Comparison of ENCODE assay signal across 13 cellular contexts in the genomic region with DNA sequence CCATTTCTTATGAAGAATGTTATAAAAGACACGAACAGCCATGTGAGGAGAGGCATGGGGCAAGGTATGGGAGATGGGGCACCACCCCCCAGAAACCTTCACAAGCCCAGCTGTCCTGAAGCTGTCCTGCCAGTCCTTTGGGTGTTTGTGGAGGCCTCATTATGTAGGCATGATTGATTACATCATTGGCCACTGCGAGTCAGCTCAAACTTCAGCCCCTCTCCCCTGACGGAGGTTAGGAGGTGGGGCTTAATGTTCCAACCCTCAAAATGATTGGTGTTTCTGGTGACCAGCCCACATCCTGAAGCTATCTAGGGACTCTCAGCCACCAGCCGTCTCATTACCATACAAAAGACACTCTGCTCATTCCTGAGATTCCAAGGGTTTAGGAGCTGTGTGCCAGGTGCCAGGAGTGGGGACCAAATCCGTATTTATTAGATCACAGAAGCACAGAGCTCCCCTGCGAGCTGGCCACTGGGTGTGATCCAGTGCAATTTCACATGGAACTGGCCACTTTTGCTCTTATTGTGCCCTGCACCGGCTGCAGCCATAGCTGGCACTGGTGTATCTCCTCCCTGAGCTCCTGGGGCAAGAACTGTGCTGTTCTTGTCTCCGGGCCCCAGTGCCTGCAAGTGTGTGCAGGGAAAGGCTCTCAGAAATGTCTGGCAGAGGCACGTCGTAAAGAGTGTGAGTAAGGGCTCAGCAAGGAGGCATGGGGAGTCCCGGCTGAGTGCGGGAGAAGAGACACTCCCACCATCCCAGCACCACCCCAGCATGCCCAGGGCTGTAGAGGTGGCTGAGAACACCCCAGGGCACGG. TPM values are rescaled to one million over a fixed set of nuclear protein-coding genes. Genes with fewer than 3 reads are reported as not detected.
DNase-seq lines count a peak whose midpoint lies in the region; ATAC-seq and TF ChIP-seq lines count a peak whose summit lies in the region.
"Had no signal": no experiment of that assay in that cellular context is flagged by ENCODE, and none has a peak within 500 bp of the region (broad histone marks: within the 10 kb centered on the region; RNA-seq: fewer than 3 reads in every experiment).

No MANE protein-coding gene starts in this region.

- no peaks in the 10 kb centered on the region for H3K4me1 Mint-ChIP-seq in activated CD4-positive, alpha-beta T cell treated with anti-CD3 and anti-CD28 coated beads, Interleukin-2, amount 10 ng/mL, durations not matched to agents 7 days and 5 days

- TF ChIP-seq POLR2A in testis (IDR thresholded peaks at IDR 0.05): no peak
- TF ChIP-seq POLR2A in gastrocnemius medialis (IDR thresholded peaks at IDR 0.05): no peak

- peaks cover 4% of the 10 kb centered on the region for H3K27me3 Mint-ChIP-seq in activated CD4-positive, alpha-beta T cell treated with anti-CD3 and anti-CD28 coated beads, Interleukin-2, amount 10 ng/mL, durations not matched to agents 7 days and 5 days

- H3K9me3 Mint-ChIP-seq in activated CD4-positive, alpha-beta T cell treated with anti-CD3 and anti-CD28 coated beads, Interleukin-2, amount 10 ng/mL, durations not matched to agents 7 days and 5 days: no peaks in the 10 kb centered on the region
- H3K9me3 Mint-ChIP-seq: CD8-positive, alpha-beta T cell had no signal

- DNase-seq in HPDE6-E6E7 (ENCODE audit: extremely low spot score) (peak; percentile 26), astrocyte of the cerebellum (ENCODE audit: low read depth) (peak; percentile 15), islet precursor cell (peak; percentile 93), testis (no peak), activated T-cell treated with anti-CD3 and anti-CD28 coated beads for 4 hours (no peak), gastrocnemius medialis (no peak)
- no peak for DNase-seq in activated CD4-positive, alpha-beta T cell treated with anti-CD3 and anti-CD28 coated beads, Interleukin-2, amount 10 ng/mL, durations not matched to agents 7 days and 5 days
- DNase-seq: activated CD4-positive, alpha-beta T cell treated with anti-CD3 and anti-CD28 coated beads, Interleukin-2, amount 50 U/mL, for 4 hours; brain microvascular endothelial cell; CD8-positive, alpha-beta T cell; kidney glomerular epithelial cell; NCI-H446 treated with DMSO at 0.1 percent for 48 hours had no signal

- peak overlapping the region; percentile 24 to 94 (median 79); a peak in 20 of 22 replicates for H3K4me2 ChIP-seq in BLaER1 treated with 17β-estradiol and CSF1 and Interleukin-3, amounts not matched to agents 10 nM and 100 nM

- TF ChIP-seq CTCF in astrocyte of the cerebellum (IDR thresholded peaks at IDR 0.05; ENCODE audit: low read depth, low read length, missing control alignments) (no peak), testis (IDR thresholded peaks at IDR 0.05) (no peak), gastrocnemius medialis (IDR thresholded peaks at IDR 0.05 in 4 of 5, conservative IDR thresholded peaks at IDR 0.05 in 1 of 5) (no peak)

- no peaks in the 10 kb centered on the region for H3K36me3 ChIP-seq in BLaER1 treated with 17β-estradiol and CSF1 and Interleukin-3, amounts not matched to agents 10 nM and 100 nM
- H3K36me3 ChIP-seq in testis (ENCODE audit: low read depth, missing control alignments) (no peaks in the 10 kb centered on the region), gastrocnemius medialis (no peaks in the 10 kb centered on the region)
- H3K36me3 ChIP-seq: brain microvascular endothelial cell had no signal

- 59 to 63% methylated on average over 8 to 13 of the region's 13 CpGs for WGBS in testis, 2 donors

- no peak for ATAC-seq in gastrocnemius medialis
- ATAC-seq: CD8-positive, alpha-beta T cell had no signal

- no peak overlapping the region for H3K4me3 ChIP-seq in BLaER1 treated with 17β-estradiol and CSF1 and Interleukin-3, amounts not matched to agents 10 nM and 100 nM
- H3K4me3 ChIP-seq in astrocyte of the cerebellum (ENCODE audit: low read depth, low read length) (no peak overlapping the region), testis (no peak overlapping the region), gastrocnemius medialis (no peak overlapping the region)

- no peak overlapping the region for H3K4me3 Mint-ChIP-seq in activated CD4-positive, alpha-beta T cell treated with anti-CD3 and anti-CD28 coated beads, Interleukin-2, amount 10 ng/mL, durations not matched to agents 7 days and 5 days
- H3K4me3 Mint-ChIP-seq: CD8-positive, alpha-beta T cell had no signal

- H3K36me3 Mint-ChIP-seq in activated CD4-positive, alpha-beta T cell treated with anti-CD3 and anti-CD28 coated beads, Interleukin-2, amount 10 ng/mL, durations not matched to agents 7 days and 5 days (ENCODE audit: low read depth): no peaks in the 10 kb centered on the region
- H3K36me3 Mint-ChIP-seq: CD8-positive, alpha-beta T cell had no signal

- no peaks in the 10 kb centered on the region for H3K9me3 ChIP-seq in BLaER1 treated with 17β-estradiol and CSF1 and Interleukin-3, amounts not matched to agents 10 nM and 100 nM (replicated peaks in 1 of 11)
- no peaks in the 10 kb centered on the region for H3K9me3 ChIP-seq in testis
- no peaks in the 10 kb centered on the region for H3K9me3 ChIP-seq in gastrocnemius medialis

- peak overlapping the region in 2 of 11 experiments; percentile 13 to 41; a peak in 3 of 22 replicates for H3K9ac ChIP-seq in BLaER1 treated with 17β-estradiol and CSF1 and Interleukin-3, amounts not matched to agents 10 nM and 100 nM

- CTCF ChIA-PET in activated CD4-positive, alpha-beta T cell treated with anti-CD3 and anti-CD28 coated beads, Interleukin-2, amount 10 ng/mL, durations not matched to agents 7 days and 5 days (lab: Charles Lee): interaction anchor here (1.4 kb wide), 1 partner anchor 9 kb away, joined by 3 read pairs; no protein-coding TSS in a partner anchor

- in situ Hi-C loops in astrocyte of the cerebellum (cut with HindIII; ENCODE audit: low sequenced_read_pairs): loop anchor here (25.0 kb wide), 1 partner anchor 89 kb away; a partner anchor contains a TSS
- in situ Hi-C loops in gastrocnemius medialis (cut with MboI; ENCODE audit: low sequenced_read_pairs in 4 of 4): no loop called here

- intact Hi-C loops in testis (cut with DNase I; ENCODE audit: low total_unique reads): no loop called here
- intact Hi-C loops in gastrocnemius medialis (cut with DNase I; ENCODE audit: low total_unique reads): no loop called here

- peaks cover 0 to 32% (median 0%) of the 10 kb centered on the region in 11 experiments; a peak in 5 of 22 replicates for H3K27me3 ChIP-seq in BLaER1 treated with 17β-estradiol and CSF1 and Interleukin-3, amounts not matched to agents 10 nM and 100 nM
- no peaks in the 10 kb centered on the region for H3K27me3 ChIP-seq in testis
- H3K27me3 ChIP-seq in gastrocnemius medialis: no peaks in the 10 kb centered on the region
- H3K27me3 ChIP-seq: brain microvascular endothelial cell had no signal

- POLR2A ChIA-PET in activated CD4-positive, alpha-beta T cell treated with anti-CD3 and anti-CD28 coated beads, Interleukin-2, amount 10 ng/mL, durations not matched to agents 7 days and 5 days (lab: Charles Lee): no interaction called here

- peaks cover 0 to 40% (median 7%) of the 10 kb centered on the region in 11 experiments; a peak in 7 of 22 replicates for H4K20me1 ChIP-seq in BLaER1 treated with 17β-estradiol and CSF1 and Interleukin-3, amounts not matched to agents 10 nM and 100 nM

- H3K27ac Mint-ChIP-seq in activated CD4-positive, alpha-beta T cell treated with anti-CD3 and anti-CD28 coated beads, Interleukin-2, amount 10 ng/mL, durations not matched to agents 7 days and 5 days: no peak overlapping the region
- H3K27ac Mint-ChIP-seq: CD8-positive, alpha-beta T cell had no signal

- peaks cover 50 to 95% (median 90%) of the 10 kb centered on the region in 10 experiments for H3K4me1 ChIP-seq in BLaER1 treated with 17β-estradiol and CSF1 and Interleukin-3, amounts not matched to agents 10 nM and 100 nM
- H3K4me1 ChIP-seq in testis (peaks cover 30% of the 10 kb centered on the region), gastrocnemius medialis (peaks cover 20 to 23% of the 10 kb centered on the region in 2 donors)

- peak overlapping the region in 1 of 11 experiments; percentile 5; a peak in 2 of 22 replicates for H3K27ac ChIP-seq in BLaER1 treated with 17β-estradiol and CSF1 and Interleukin-3, amounts not matched to agents 10 nM and 100 nM
- H3K27ac ChIP-seq in testis: no peak overlapping the region
- no peak overlapping the region for H3K27ac ChIP-seq in gastrocnemius medialis
- H3K27ac ChIP-seq: brain microvascular endothelial cell had no signal

RNA-seq across cellular contexts. Expression of a gene that starts 10.5 kb away (rescaled TPM):
- total RNA-seq in testis: 1 to 10 TPM; 3.7 to 4.0 TPM
- polyA plus RNA-seq in testis (ENCODE audit: insufficient read depth, low read depth, low replicate concordance): 3.7 TPM
- under 1 TPM; 0.22 to 0.33 TPM for total RNA-seq in activated CD4-positive, alpha-beta T cell treated with anti-CD3 and anti-CD28 coated beads, Interleukin-2, amount 10 ng/mL, durations not matched to agents 7 days and 5 days
- total RNA-seq in gastrocnemius medialis: 1 to 10 TPM in 3 of 4 donors, under 1 TPM in 1; 0.51 to 3.3 (median 1.3) TPM

Comparison
In these comparisons a context has a peak if more than half of its experiments do, and no peak if none do; other contexts are left out.
1. DNase-seq: peak in HPDE6-E6E7 (single experiment), astrocyte of the cerebellum (single experiment) and islet precursor cell (single experiment); none in testis (single experiment), activated T-cell treated with anti-CD3 and anti-CD28 coated beads for 4 hours (single experiment), activated CD4-positive, alpha-beta T cell treated with anti-CD3 and anti-CD28 coated beads, Interleukin-2, amount 10 ng/mL, durations not matched to agents 7 days and 5 days (single experiment) and gastrocnemius medialis (0 of 2).